In genomic region chr5:138354387-138354786, GRCh38 we compare ENCODE assay signal across 9 cellular contexts. TPM values are rescaled to one million over a fixed set of nuclear protein-coding genes. Genes with fewer than 3 reads are reported as not detected.
A peak's percentile ranks its signal among the peaks of the same experiment; 100 is the strongest.
DNase-seq lines count a peak whose midpoint lies in the region; ATAC-seq, FAIRE-seq and TF ChIP-seq lines count a peak whose summit lies in the region.
"Had no signal": no experiment of that assay in that cellular context is flagged by ENCODE, and none has a peak within 500 bp of the region (broad histone marks: within the 10 kb centered on the region; RNA-seq: fewer than 3 reads in every experiment).

No MANE protein-coding gene starts in this region.

- no peaks in the 10 kb centered on the region for H3K27me3 Mint-ChIP-seq in MCF 10A (ENCODE audit: insufficient read depth, unreplicated experiment)

- H3K9me3 ChIP-seq in A549: peaks cover 9% of the 10 kb centered on the region; the same call in 2 of the 3 replicates
- no peaks in the 10 kb centered on the region for H3K9me3 ChIP-seq in mononuclear cell (ENCODE audit: low read depth, low read length)
- H3K9me3 ChIP-seq in pancreas: no peaks in the 10 kb centered on the region

- H3K9me3 Mint-ChIP-seq in MCF 10A (ENCODE audit: unreplicated experiment): peaks cover 9% of the 10 kb centered on the region

- H3K27ac ChIP-seq in A549 (peak overlapping the region in 1 of 2 experiments; percentile 100; a peak in 3 of 6 replicates), HL-60 (replicated peaks) (peak overlapping the region; percentile 97), pancreas (peak overlapping the region in 2 of 4 donors; percentile 97)

- FAIRE-seq in A549 (lab: Jason Lieb, UNC) (no peak), pancreas (lab: Jason Lieb, UNC) (no peak)

- in situ Hi-C loops in GM13976 (cut with MboI; ENCODE audit: low sequenced_read_pairs, unreplicated experiment): no loop called here

- no peak for TF ChIP-seq EP300 in A549 (IDR thresholded peaks at IDR 0.05)

- peak overlapping the region; percentile 98 for H3K27ac Mint-ChIP-seq in MCF 10A (ENCODE audit: low read depth, unreplicated experiment)

- no peak for TF ChIP-seq POLR2A in A549 (IDR thresholded peaks at IDR 0.05; ENCODE audit: low read length)

- TF ChIP-seq CTCF in A549 (IDR thresholded peaks at IDR 0.05) (no peak), HL-60 (IDR thresholded peaks at IDR 0.05; ENCODE audit: insufficient read depth, low read length) (no peak), MCF 10A (IDR thresholded peaks at IDR 0.05; ENCODE audit: unreplicated experiment) (no peak), GM13976 (IDR thresholded peaks at IDR 0.05; ENCODE audit: borderline replicate concordance, control extremely low read depth, extremely low read depth, insufficient read depth, missing control alignments) (no peak), pancreas (IDR thresholded peaks at IDR 0.05) (no peak)

- peaks cover 51% of the 10 kb centered on the region for H3K4me1 Mint-ChIP-seq in MCF 10A (ENCODE audit: insufficient read depth, unreplicated experiment)

- H3K4me3 ChIP-seq in A549 (peak overlapping the region; percentile 99), HL-60 (replicated peaks; ENCODE audit: insufficient read depth, low read length) (peak overlapping the region; percentile 56), mononuclear cell (ENCODE audit: low read length) (peak overlapping the region; percentile 96), pancreas (peak overlapping the region in 2 of 4 donors; percentile 96 to 99)

- intact Hi-C loops in MCF 10A (cut with micrococcal nuclease) (loop anchor here (5.0 to 10.0 kb wide), 2 partner anchors 132 to 150 kb away; no protein-coding TSS in a partner anchor), pancreas (cut with DNase I) (no loop called here)

- ATAC-seq in A549 (no peak), GM18511 (IDR thresholded peaks at IDR 0.05; ENCODE audit: unreplicated experiment) (no peak), pancreas (no peak)

- peak overlapping the region; percentile 96 for H3K4me2 ChIP-seq in A549

- CTCF ChIA-PET in A549 (lab: Yijun Ruan, JAX): interaction anchor here (0.6 to 6.2 kb wide), 13 partner anchors 10 to 538 kb away, joined by 3 to 197 read pairs (median 6); partner anchors contain the start of genes CDC25C and FAM53C
- CTCF ChIA-PET in MCF 10A (lab: Yijun Ruan, JAX): interaction anchor here (0.5 to 8.0 kb wide), 21 partner anchors 15 to 244 kb away, joined by 3 to 323 read pairs (median 12); partner anchors contain the start of genes CDC23, CDC25C, EGR1 and FAM53C

- no peaks in the 10 kb centered on the region for H3K36me3 ChIP-seq in pancreas

- H3K27me3 ChIP-seq in HL-60 (ENCODE audit: insufficient read depth, poor library complexity, severe bottlenecking): no peaks in the 10 kb centered on the region
- H3K27me3 ChIP-seq in mononuclear cell (ENCODE audit: insufficient read depth, low read length): no peaks in the 10 kb centered on the region
- no peaks in the 10 kb centered on the region for H3K27me3 ChIP-seq in pancreas

- DNase-seq in A549 (ENCODE audit: low read depth in 1 of 2, low spot score in 1 of 2) (no peak), HL-60 (ENCODE audit: low read depth in 1 of 2, low spot score in 1 of 2) (no peak), MCF 10A (ENCODE audit: unreplicated experiment) (no peak), GM13976 (ENCODE audit: low spot score) (no peak), pancreas (no peak)
- DNase-seq in activated CD4-positive, alpha-beta T cell treated with anti-CD3 and anti-CD28 coated beads for 48 hours: no peak
- DNase-seq: NCI-H345 had no signal

- POLR2A ChIA-PET in A549 (lab: Yijun Ruan, JAX): interaction anchor here (1.0 to 4.5 kb wide), 4 partner anchors 15 to 188 kb away, joined by 3 to 68 read pairs (median 6); partner anchors contain the start of genes CDC23, ETF1 and FAM53C
- POLR2A ChIA-PET in MCF 10A (lab: Yijun Ruan, JAX): interaction anchor here (0.5 to 9.3 kb wide), 21 partner anchors 12 to 955 kb away, joined by 3 to 395 read pairs (median 8); partner anchors contain the start of genes BRD8, CDC23, CDC25C and EGR1

- TSS peak; percentile 33 for BruUV-seq in MCF 10A (replicated peaks; lab: Mats Ljungman, UMichigan)

- peaks cover 15% of the 10 kb centered on the region for H3K36me3 Mint-ChIP-seq in MCF 10A (ENCODE audit: insufficient read depth, unreplicated experiment)

- H3K4me1 ChIP-seq in A549: peaks cover 19% of the 10 kb centered on the region
- H3K4me1 ChIP-seq in mononuclear cell (ENCODE audit: insufficient read depth, low read length): peaks cover 28% of the 10 kb centered on the region
- peaks cover 16 to 23% (median 22%) of the 10 kb centered on the region in 3 donors for H3K4me1 ChIP-seq in pancreas

- peak overlapping the region; percentile 99 for H3K4me3 Mint-ChIP-seq in MCF 10A (ENCODE audit: unreplicated experiment)

- 52% methylated on average over 5 of the region's 5 CpGs for WGBS in A549 (ENCODE audit: missing lambda C conversion rate)
- WGBS in pancreas, 2 donors: 11 to 19% methylated on average over 5 of the region's 5 CpGs

- no peak for TF ChIP-seq RAD21 in A549 (conservative IDR thresholded peaks at IDR 0.05 in 1 of 2, IDR thresholded peaks at IDR 0.05 in 1 of 2)

TF ChIP-seq in A549, 52 proteins besides CTCF, POLR2A, EP300 and RAD21:
- TF ChIP-seq HOXA7 (CRISPR knock-in tag; IDR thresholded peaks at IDR 0.05) (no peak), HDAC2 (IDR thresholded peaks at IDR 0.05) (no peak), FOSL2 (IDR thresholded peaks at IDR 0.05) (no peak), FOSL2 (CRISPR knock-in tag; IDR thresholded peaks at IDR 0.05) (no peak), POLR2AphosphoS2 (conservative IDR thresholded peaks at IDR 0.05; ENCODE audit: low read length) (no peak), RNF2 (IDR thresholded peaks at IDR 0.05; ENCODE audit: borderline replicate concordance, low read depth) (no peak), CEBPB (IDR thresholded peaks at IDR 0.05) (no peak), MAFK (IDR thresholded peaks at IDR 0.05; ENCODE audit: partially characterized antibody) (no peak), RCOR1 (IDR thresholded peaks at IDR 0.05; ENCODE audit: low read depth, low read length) (no peak), JUN (IDR thresholded peaks at IDR 0.05) (no peak), ELK1 (IDR thresholded peaks at IDR 0.05; ENCODE audit: low read depth, low read length) (no peak), TFCP2L1 (CRISPR knock-in tag; IDR thresholded peaks at IDR 0.05) (no peak), FOSB (CRISPR knock-in tag; IDR thresholded peaks at IDR 0.05) (no peak)

RNA-seq across cellular contexts. Expression of gene KDM3B, which starts 1.9 kb away (rescaled TPM):
- polyA plus RNA-seq in A549 (2011; rRNA removed) (50.6 and 52.5 TPM in 2 replicates), A549 (2017; fragmentation: RNase III; extraction: RNeasy Plus Mini Kit Qiagen cat#74134 plus additional on column Dnase treatment) (35.4 to 38.1 TPM (median 37.4 TPM) in 3 replicates), pancreas (10 to 100 TPM; 14.3 to 24.8 TPM)
- 17.9 and 23.5 TPM in 2 replicates for polyA plus RNA-seq in A549 (2012; cell fraction: cytosol; rRNA removed)
- 18.4 and 28.9 TPM in 2 replicates for polyA plus RNA-seq in A549 (2012; cell fraction: nucleus; rRNA removed)
- 60.8 and 61.3 TPM in 2 replicates for polyA minus RNA-seq in A549 (2011; rRNA and poly(A)+ RNA removed)
- total RNA-seq in MCF 10A (2022) (57.8 and 59.0 TPM in 2 replicates), mononuclear cell (72.1 TPM), pancreas (10 to 100 TPM; 17.9 to 38.3 (median 25.3) TPM)

RNA-seq across cellular contexts. Expression of gene FAM53C, which starts 16.3 kb away (rescaled TPM):
- 24.5 and 24.9 TPM in 2 replicates for polyA plus RNA-seq in A549 (2011; rRNA removed)
- 13.4 and 18.7 TPM in 2 replicates for polyA plus RNA-seq in A549 (2012; cell fraction: cytosol; rRNA removed)
- 29.8 and 32.6 TPM in 2 replicates for polyA plus RNA-seq in A549 (2012; cell fraction: nucleus; rRNA removed)
- polyA plus RNA-seq in A549 (2017; fragmentation: RNase III; extraction: RNeasy Plus Mini Kit Qiagen cat#74134 plus additional on column Dnase treatment): 21.9 to 25.7 TPM (median 24.7 TPM) in 3 replicates
- 27.2 and 29.0 TPM in 2 replicates for polyA minus RNA-seq in A549 (2011; rRNA and poly(A)+ RNA removed)
- 37.2 and 38.9 TPM in 2 replicates for total RNA-seq in MCF 10A (2022)
- total RNA-seq in mononuclear cell: 72.2 TPM
- total RNA-seq in pancreas: 10 to 100 TPM; 14.7 to 18.9 (median 16.9) TPM
- 10 to 100 TPM; 13.0 to 13.5 TPM for polyA plus RNA-seq in pancreas

RNA-seq across cellular contexts. Expression of gene CDC25C, which starts 22.8 kb away (rescaled TPM):
- polyA plus RNA-seq in A549 (2011; rRNA removed) (19.3 and 20.5 TPM in 2 replicates), A549 (2017; fragmentation: RNase III; extraction: RNeasy Plus Mini Kit Qiagen cat#74134 plus additional on column Dnase treatment) (11.2 to 12.7 TPM (median 12.6 TPM) in 3 replicates), pancreas (under 1 TPM in 1 of 2 donors, not detected in 1; 0.09 TPM)
- polyA plus RNA-seq in A549 (2012; cell fraction: cytosol; rRNA removed): 7.9 and 8.8 TPM in 2 replicates
- 8.1 and 11.4 TPM in 2 replicates for polyA plus RNA-seq in A549 (2012; cell fraction: nucleus; rRNA removed)
- 9.4 and 10.0 TPM in 2 replicates for polyA minus RNA-seq in A549 (2011; rRNA and poly(A)+ RNA removed)
- total RNA-seq in MCF 10A (2022) (10.8 and 12.2 TPM in 2 replicates), mononuclear cell (1.2 TPM), pancreas (under 1 TPM in 3 of 6 donors, not detected in 3; 0.09 to 0.19 (median 0.17) TPM)
